ENCODE assay signal across 3 cellular contexts in genomic region chr20:32878820-32879219, GRCh38.
TF ChIP-seq lines count a peak whose summit lies in the region.

No MANE protein-coding gene starts in this region.

TF ChIP-seq in IMR-90, 13 proteins besides CTCF, POLR2A, EP300 and RAD21:
- TF ChIP-seq USF2 (IDR thresholded peaks at IDR 0.05; ENCODE audit: low read depth, low read length) (no peak), MXI1 (IDR thresholded peaks at IDR 0.05; ENCODE audit: borderline replicate concordance, low read depth, low read length) (no peak), BHLHE40 (IDR thresholded peaks at IDR 0.05; ENCODE audit: low read depth, low read length) (no peak), ELK1 (IDR thresholded peaks at IDR 0.05; ENCODE audit: borderline replicate concordance, low read depth, low read length) (no peak), RFX5 (IDR thresholded peaks at IDR 0.05; ENCODE audit: low read depth, low read length) (no peak), MAFK (IDR thresholded peaks at IDR 0.05; ENCODE audit: low read depth, low read length) (no peak), RCOR1 (IDR thresholded peaks at IDR 0.05; ENCODE audit: insufficient replicate concordance, low read length) (no peak), FOS (IDR thresholded peaks at IDR 0.05; ENCODE audit: low read depth, low read length) (no peak), CEBPB (IDR thresholded peaks at IDR 0.05; ENCODE audit: low read depth, low read length) (no peak)

TF ChIP-seq in H1, 55 proteins besides CTCF, POLR2A, EP300 and RAD21:
- TF ChIP-seq HDAC6 (IDR thresholded peaks at IDR 0.05; ENCODE audit: low read depth, low read length): no peak
- no peak for TF ChIP-seq CHD2 (IDR thresholded peaks at IDR 0.05; ENCODE audit: low read length)
- TF ChIP-seq BCL11A (IDR thresholded peaks at IDR 0.05; ENCODE audit: low read depth in 2 of 2, low read length in 2 of 2): no peak
- TF ChIP-seq SUZ12 (IDR thresholded peaks at IDR 0.05; ENCODE audit: low read length): no peak
TF ChIP-seq in H1: peak in this region for 0.

TF ChIP-seq in HepG2, 621 proteins besides CTCF, POLR2A, EP300 and RAD21:
- peak; percentile 87 for TF ChIP-seq ZNF629 (CRISPR knock-in tag; conservative IDR thresholded peaks at IDR 0.05)
- TF ChIP-seq MXD4 (CRISPR knock-in tag; IDR thresholded peaks at IDR 0.05): no peak
- 0 out of 2 replicates have a peak, but pooled peaks have one; percentile 20 for TF ChIP-seq NRL (CRISPR knock-in tag; IDR thresholded peaks at IDR 0.05; ENCODE audit: borderline replicate concordance)
- no peak for TF ChIP-seq SIX4 (CRISPR knock-in tag; IDR thresholded peaks at IDR 0.05)
- no peak for TF ChIP-seq AKNA (CRISPR knock-in tag; IDR thresholded peaks at IDR 0.05; ENCODE audit: borderline replicate concordance)
- 0 out of 2 replicates have a peak, but pooled peaks have one; percentile 38 for TF ChIP-seq WIZ (CRISPR knock-in tag; IDR thresholded peaks at IDR 0.05)
